Comparison of ENCODE assay signal across 8 cellular contexts in the genomic region with DNA sequence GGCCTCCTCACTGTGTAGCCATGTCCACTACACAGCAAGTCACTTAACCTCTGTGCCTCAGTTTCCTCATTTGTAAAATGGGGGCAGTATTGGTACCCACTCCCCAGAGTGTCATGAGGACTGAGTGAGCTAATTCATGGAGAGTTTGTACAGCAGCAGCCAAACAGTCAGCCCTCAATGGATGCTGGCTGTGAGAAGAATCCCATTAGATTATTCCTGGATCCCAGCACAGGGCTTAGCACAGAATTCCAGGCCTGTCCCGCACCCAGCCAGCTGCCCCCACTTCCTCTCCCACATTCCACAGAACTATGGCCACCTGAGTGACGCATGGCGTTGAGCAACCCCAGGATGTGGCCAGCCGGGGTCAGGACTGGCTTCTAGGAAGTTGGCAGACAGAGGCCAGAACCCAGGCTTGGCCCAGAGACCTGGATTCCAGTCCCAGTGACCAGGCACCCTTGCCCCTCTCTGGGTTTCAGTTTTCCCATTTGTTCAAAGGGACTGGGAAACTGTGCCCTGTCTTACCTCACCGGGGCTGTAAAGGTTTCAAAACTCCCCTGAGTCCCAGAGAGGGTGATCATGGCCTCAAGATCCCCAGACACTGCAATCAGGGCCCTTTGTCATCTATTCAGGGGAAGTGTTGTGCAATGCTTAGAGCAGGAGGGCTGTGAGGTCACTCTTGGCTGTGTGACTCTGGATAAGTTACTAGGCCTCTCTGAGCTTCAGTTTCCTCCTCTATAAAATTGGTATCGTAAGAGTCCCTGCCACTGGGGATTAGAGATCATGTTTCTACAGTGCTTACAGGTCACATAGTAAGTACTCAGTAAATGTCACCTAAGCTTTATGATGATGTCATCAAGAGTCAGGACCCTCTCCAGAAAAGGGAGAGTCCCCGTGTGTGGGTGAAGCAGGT. TPM values are rescaled to one million over a fixed set of nuclear protein-coding genes. Genes with fewer than 3 reads are reported as not detected.
A peak's percentile ranks its signal among the peaks of the same experiment; 100 is the strongest.
DNase-seq lines count a peak whose midpoint lies in the region; ATAC-seq, FAIRE-seq and TF ChIP-seq lines count a peak whose summit lies in the region.

No MANE protein-coding gene starts in this region.

- POLR2A ChIA-PET in GM10248 (lab: Yijun Ruan, JAX), result interaction anchor here (0.5 kb wide), 1 partner anchor 8 kb away, joined by 5 read pairs; no protein-coding TSS in a partner anchor
- POLR2A ChIA-PET in T-cell (lab: Charles Lee), result no interaction called here

- FAIRE-seq in RCC 7860 (lab: Jason Lieb, UNC), result peak; percentile 96

- H3K36me3 ChIP-seq in psoas muscle (ENCODE audit: insufficient read depth in 1 of 2, low read depth in 1 of 2), result no peaks in the 10 kb centered on the region

- peak overlapping the region; percentile 41 for H3K27ac ChIP-seq in psoas muscle

- peaks cover 12% of the 10 kb centered on the region for H3K4me1 ChIP-seq in psoas muscle

- H3K27me3 ChIP-seq in psoas muscle (ENCODE audit: insufficient read depth in 3 of 3, low read length in 2 of 3), result no peaks in the 10 kb centered on the region

- H3K27ac Mint-ChIP-seq in T-cell, result no peak overlapping the region

- peaks cover 5 to 11% (median 7%) of the 10 kb centered on the region in 3 donors for H3K4me1 Mint-ChIP-seq in T-cell

- DNase-seq in GM03348 (ENCODE audit: low spot score) (peak; percentile 89), RCC 7860 (ENCODE audit: low spot score) (peak; percentile 98), fibroblast of peridontal ligament (ENCODE audit: extremely low read depth) (peak; percentile 88), psoas muscle (peak; percentile 87 to 88), cerebellum (ENCODE audit: low spot score) (no peak), GM10248 (ENCODE audit: extremely low spot score) (no peak), T-cell (no peak), D341Med (ENCODE audit: low spot score) (no peak)

- H3K9me3 Mint-ChIP-seq in T-cell, result no peaks in the 10 kb centered on the region

- H3K4me3 ChIP-seq in psoas muscle, result no peak overlapping the region

- no peaks in the 10 kb centered on the region for H3K9me3 ChIP-seq in psoas muscle

- 38 to 53% (median 38%) methylated on average over 7 of the region's 7 CpGs for WGBS in psoas muscle, 3 donors

- no peak overlapping the region for H3K4me3 Mint-ChIP-seq in T-cell

- no peaks in the 10 kb centered on the region for H3K36me3 Mint-ChIP-seq in T-cell

- intact Hi-C loops in psoas muscle (cut with DNase I), result loop anchor here in 1 of 2 donors (5.0 to 10.0 kb wide), 2 partner anchors 54 to 273 kb away; no protein-coding TSS in a partner anchor

- ATAC-seq in psoas muscle (peak in 3 of 4 donors; percentile 28 to 76 (median 69)), T-cell (replicated peaks in 1 of 4) (no peak)

- TF ChIP-seq CTCF in psoas muscle (IDR thresholded peaks at IDR 0.05) (no peak), GM10248 (IDR thresholded peaks at IDR 0.05; ENCODE audit: control extremely low read depth, extremely low read depth, low read depth, missing control alignments) (no peak)

- CTCF ChIA-PET in GM10248 (lab: Yijun Ruan, JAX), result interaction anchor here (1.4 to 10.6 kb wide), 5 partner anchors 11 to 603 kb away, joined by 3 to 116 read pairs (median 19); no protein-coding TSS in a partner anchor
- CTCF ChIA-PET in T-cell (lab: Charles Lee), result no interaction called here

- peaks cover 16 to 36% of the 10 kb centered on the region in 2 donors for H3K27me3 Mint-ChIP-seq in T-cell

RNA-seq across cellular contexts. Expression of a gene that starts 3.0 kb away (rescaled TPM):
- total RNA-seq in psoas muscle (100 to 1,000 TPM in 3 of 4 donors, 10 to 100 TPM in 1; 38.0 to 235 (median 134) TPM), cerebellum (10.8 TPM), T-cell (1 to 10 TPM in 2 of 5 donors, under 1 TPM in 1, not detected in 2; 0.62 to 1.8 (median 1.2) TPM)
- polyA plus RNA-seq in psoas muscle, result 100 to 1,000 TPM in 1 of 3 donors, 10 to 100 TPM in 2; 23.6 to 168 (median 57.4) TPM

Comparison
In these comparisons a context has a peak if more than half of its experiments do, and no peak if none do; other contexts are left out.
1. DNase-seq: peak in GM03348 (single experiment), RCC 7860 (single experiment), fibroblast of peridontal ligament (single experiment) and psoas muscle (2 of 2); none in cerebellum (single experiment), GM10248 (single experiment), T-cell (0 of 34) and D341Med (single experiment).
2. ATAC-seq: peak in psoas muscle (3 of 4); none in T-cell (0 of 4).